In the genomic region with DNA sequence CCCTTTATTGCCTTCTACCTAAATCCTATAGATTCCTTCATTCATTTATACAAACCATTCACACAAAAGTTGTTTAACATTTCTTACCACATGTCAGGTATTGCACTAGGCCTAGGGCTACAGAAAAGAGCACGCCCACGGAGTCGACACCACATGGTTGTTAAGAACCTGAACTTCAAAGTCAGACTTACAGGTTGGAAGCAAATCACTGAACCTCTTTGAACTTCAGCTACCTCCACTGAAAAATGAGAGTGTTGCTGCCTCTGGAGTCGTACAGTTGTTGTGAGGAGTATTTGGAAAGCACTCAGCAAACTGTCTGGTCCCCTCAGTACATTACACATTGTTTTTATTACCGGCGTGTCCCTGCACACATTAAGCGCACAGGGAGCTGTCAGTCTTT, we compare ENCODE assay signal across 21 cellular contexts. TPM values are rescaled to one million over a fixed set of nuclear protein-coding genes. Genes with fewer than 3 reads are reported as not detected.
A peak's percentile ranks its signal among the peaks of the same experiment; 100 is the strongest.
DNase-seq lines count a peak whose midpoint lies in the region; ATAC-seq and TF ChIP-seq lines count a peak whose summit lies in the region.
"Had no signal": no experiment of that assay in that cellular context is flagged by ENCODE, and none has a peak within 500 bp of the region (broad histone marks: within the 10 kb centered on the region; RNA-seq: fewer than 3 reads in every experiment).

No MANE protein-coding gene starts in this region.

- H3K36me3 Mint-ChIP-seq in activated naive CD4-positive, alpha-beta T cell treated with anti-CD3 and anti-CD28 coated beads, Interleukin-2, amount 50 U/mL, for 24 hours = no peaks in the 10 kb centered on the region
- no peaks in the 10 kb centered on the region for H3K36me3 Mint-ChIP-seq in activated naive CD4-positive, alpha-beta T cell treated with anti-CD3 and anti-CD28 coated beads, Interleukin-2, amount 50 U/mL, for 72 hours
- H3K36me3 Mint-ChIP-seq: CD4-positive, alpha-beta memory T cell had no signal

- peaks cover 10% of the 10 kb centered on the region for H3K27me3 Mint-ChIP-seq in activated naive CD4-positive, alpha-beta T cell treated with anti-CD3 and anti-CD28 coated beads, Interleukin-2, amount 50 U/mL, for 24 hours

- no peaks in the 10 kb centered on the region for H3K4me1 Mint-ChIP-seq in activated naive CD4-positive, alpha-beta T cell treated with anti-CD3 and anti-CD28 coated beads, Interleukin-2, amount 50 U/mL, for 24 hours

- H3K27ac ChIP-seq in epithelial cell of prostate = peak overlapping the region; percentile 35

- TF ChIP-seq EP300 in Ishikawa (IDR thresholded peaks at IDR 0.05; ENCODE audit: borderline replicate concordance) = no peak

- DNase-seq in activated naive CD4-positive, alpha-beta T cell treated with anti-CD3 and anti-CD28 coated beads, Interleukin-2, amount 50 U/mL, for 72 hours (ENCODE audit: low spot score in 2 of 2) = no peak
- DNase-seq in epithelial cell of prostate (ENCODE audit: low read depth, low spot score) (no peak), NCI-H446 treated with DMSO at 0.1 percent for 48 hours (lab: John Stamatoyannopoulos, UW) (no peak)
- DNase-seq: C1 segment of cervical spinal cord; Calu3; CD4-positive, alpha-beta memory T cell; COR-L47; DMS53; DMS79 treated with DMSO at 0.1 percent for 48 hours; GF-D8; H9 had no signal

- no peak for ATAC-seq in activated naive CD4-positive, alpha-beta T cell treated with anti-CD3 and anti-CD28 coated beads, Interleukin-2, amount 50 U/mL, for 72 hours
- no peak for ATAC-seq in HG03354 (IDR thresholded peaks at IDR 0.05; ENCODE audit: poor library complexity, severe bottlenecking, unreplicated experiment)
- ATAC-seq: HCT116 had no signal

- TF ChIP-seq RAD21 in Ishikawa (IDR thresholded peaks at IDR 0.05; ENCODE audit: low read depth) = no peak

- no peaks in the 10 kb centered on the region for H3K9me3 Mint-ChIP-seq in activated naive CD4-positive, alpha-beta T cell treated with anti-CD3 and anti-CD28 coated beads, Interleukin-2, amount 50 U/mL, for 24 hours
- H3K9me3 Mint-ChIP-seq in activated naive CD4-positive, alpha-beta T cell treated with anti-CD3 and anti-CD28 coated beads, Interleukin-2, amount 50 U/mL, for 72 hours = no peaks in the 10 kb centered on the region
- H3K9me3 Mint-ChIP-seq: CD4-positive, alpha-beta memory T cell; GM23338; H9 had no signal

- peak overlapping the region; percentile 66 for H3K27ac Mint-ChIP-seq in activated naive CD4-positive, alpha-beta T cell treated with anti-CD3 and anti-CD28 coated beads, Interleukin-2, amount 50 U/mL, for 24 hours
- H3K27ac Mint-ChIP-seq in activated naive CD4-positive, alpha-beta T cell treated with anti-CD3 and anti-CD28 coated beads, Interleukin-2, amount 50 U/mL, for 72 hours = no peak overlapping the region
- H3K27ac Mint-ChIP-seq: GM23338 had no signal

- H3K4me3 Mint-ChIP-seq in activated naive CD4-positive, alpha-beta T cell treated with anti-CD3 and anti-CD28 coated beads, Interleukin-2, amount 50 U/mL, for 24 hours = no peak overlapping the region
- H3K4me3 Mint-ChIP-seq: CD4-positive, alpha-beta memory T cell; GM23338; H9 had no signal

TF ChIP-seq in Ishikawa, 13 proteins besides CTCF, POLR2A, EP300 and RAD21:
- TF ChIP-seq EGR1 (IDR thresholded peaks at IDR 0.05) = peak; percentile 7; the same call in 1 of the 2 replicates
- TF ChIP-seq FOXM1 (IDR thresholded peaks at IDR 0.05; ENCODE audit: borderline replicate concordance, low read depth) = no peak
- TF ChIP-seq, protein P1, sequence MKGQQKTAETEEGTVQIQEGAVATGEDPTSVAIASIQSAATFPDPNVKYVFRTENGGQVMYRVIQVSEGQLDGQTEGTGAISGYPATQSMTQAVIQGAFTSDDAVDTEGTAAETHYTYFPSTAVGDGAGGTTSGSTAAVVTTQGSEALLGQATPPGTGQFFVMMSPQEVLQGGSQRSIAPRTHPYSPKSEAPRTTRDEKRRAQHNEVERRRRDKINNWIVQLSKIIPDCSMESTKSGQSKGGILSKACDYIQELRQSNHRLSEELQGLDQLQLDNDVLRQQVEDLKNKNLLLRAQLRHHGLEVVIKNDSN (IDR thresholded peaks at IDR 0.05) = no peak

RNA-seq across cellular contexts. Expression of gene SLPI, which starts 3.3 kb away (rescaled TPM):
- total RNA-seq in activated naive CD4-positive, alpha-beta T cell treated with anti-CD3 and anti-CD28 coated beads, Interleukin-2, amount 50 U/mL, for 72 hours = not detected
- total RNA-seq: A673; CD4-positive, alpha-beta memory T cell; Daoy; G401; GM23338; H9 had no signal

RNA-seq across cellular contexts. Expression of gene SEMG2, which starts 36.5 kb away (rescaled TPM):
- not detected for total RNA-seq in activated naive CD4-positive, alpha-beta T cell treated with anti-CD3 and anti-CD28 coated beads, Interleukin-2, amount 50 U/mL, for 72 hours
- total RNA-seq: A172; A673; Calu3; CD4-positive, alpha-beta memory T cell; Daoy; G401; GM23338; H4; H9 had no signal

RNA-seq across cellular contexts. Expression of gene RBPJL, which starts 48.9 kb away (rescaled TPM):
- not detected for total RNA-seq in activated naive CD4-positive, alpha-beta T cell treated with anti-CD3 and anti-CD28 coated beads, Interleukin-2, amount 50 U/mL, for 72 hours
- total RNA-seq: A172; A673; Calu3; CD4-positive, alpha-beta memory T cell; Daoy; G401; H4 had no signal

RNA-seq across cellular contexts. Expression of gene MATN4, which starts 50.4 kb away (rescaled TPM):
- 1 to 10 TPM in 1 of 2 donors, under 1 TPM in 1; 0.11 to 1.4 TPM for total RNA-seq in activated naive CD4-positive, alpha-beta T cell treated with anti-CD3 and anti-CD28 coated beads, Interleukin-2, amount 50 U/mL, for 72 hours
- total RNA-seq: A172; CD4-positive, alpha-beta memory T cell; Daoy; G401; H4 had no signal

RNA-seq across cellular contexts. Expression of gene SEMG1, which starts 50.9 kb away (rescaled TPM):
- total RNA-seq in activated naive CD4-positive, alpha-beta T cell treated with anti-CD3 and anti-CD28 coated beads, Interleukin-2, amount 50 U/mL, for 72 hours = not detected
- total RNA-seq: A172; CD4-positive, alpha-beta memory T cell; Daoy; G401; H4 had no signal
